ENCODE assay signal across 1 cellular context in genomic region chr2:47345584-47345913, GRCh38.
TF ChIP-seq lines count a peak whose summit lies in the region.

No MANE protein-coding gene starts in this region.

TF ChIP-seq in H1, 55 proteins besides CTCF, POLR2A, EP300 and RAD21:
- no peak for TF ChIP-seq TBP (IDR thresholded peaks at IDR 0.05; ENCODE audit: low read depth, low read length)
- TF ChIP-seq ASH2L (IDR thresholded peaks at IDR 0.05; ENCODE audit: low read length): peak; percentile 11
- no peak for TF ChIP-seq SIX5 (IDR thresholded peaks at IDR 0.05; ENCODE audit: low read depth, low read length)
- no peak for TF ChIP-seq POLR2AphosphoS5 (IDR thresholded peaks at IDR 0.05; ENCODE audit: low read depth, low read length)
- no peak for TF ChIP-seq PHF8 (conservative IDR thresholded peaks at IDR 0.05; ENCODE audit: low read depth, low read length)
- 0 out of 2 replicates have a peak, but pooled peaks have one; percentile 4 for TF ChIP-seq YY1 (IDR thresholded peaks at IDR 0.05; ENCODE audit: low read depth, low read length)
- TF ChIP-seq CHD2 (IDR thresholded peaks at IDR 0.05; ENCODE audit: low read length): no peak
- no peak for TF ChIP-seq GABPA (IDR thresholded peaks at IDR 0.05; ENCODE audit: borderline replicate concordance, insufficient read depth, low read length)
- no peak; the same call in 1 of the 2 replicates for TF ChIP-seq ATF2 (IDR thresholded peaks at IDR 0.05; ENCODE audit: low read length)
- peak; percentile 44; the same call in 1 of the 2 replicates for TF ChIP-seq CHD1 (IDR thresholded peaks at IDR 0.05; ENCODE audit: low read depth, low read length)
- no peak for TF ChIP-seq SRF (IDR thresholded peaks at IDR 0.05; ENCODE audit: low read depth, low read length)
- TF ChIP-seq SIRT6 (IDR thresholded peaks at IDR 0.05; ENCODE audit: low read length): no peak
- no peak; the same call in 1 of the 2 replicates for TF ChIP-seq GTF2F1 (IDR thresholded peaks at IDR 0.05; ENCODE audit: borderline replicate concordance, low read depth, low read length)
- no peak for TF ChIP-seq SUZ12 (IDR thresholded peaks at IDR 0.05; ENCODE audit: low read length)
- no peak for TF ChIP-seq MAX (IDR thresholded peaks at IDR 0.05)
- TF ChIP-seq TAF1 (IDR thresholded peaks at IDR 0.05; ENCODE audit: low read depth, low read length): no peak
- no peak for TF ChIP-seq SP1 (IDR thresholded peaks at IDR 0.05; ENCODE audit: low read depth, low read length)
- TF ChIP-seq CEBPB (IDR thresholded peaks at IDR 0.05; ENCODE audit: low read depth, low read length): no peak
- no peak for TF ChIP-seq NRF1 (IDR thresholded peaks at IDR 0.05; ENCODE audit: low read depth, low read length)
- no peak for TF ChIP-seq ATF3 (IDR thresholded peaks at IDR 0.05; ENCODE audit: insufficient read depth, low read depth, low read length)
- TF ChIP-seq CREB1 (IDR thresholded peaks at IDR 0.05): no peak
- no peak for TF ChIP-seq TEAD4 (IDR thresholded peaks at IDR 0.05; ENCODE audit: low read depth, low read length)
- TF ChIP-seq TAF7 (optimal IDR thresholded peaks at IDR 0.05; ENCODE audit: borderline replicate concordance, low read depth, low read length): no peak
- TF ChIP-seq ZNF274 (IDR thresholded peaks at IDR 0.05; ENCODE audit: borderline replicate concordance, extremely low read depth, low read length): no peak
- TF ChIP-seq CHD7 (IDR thresholded peaks at IDR 0.05; ENCODE audit: insufficient replicate concordance, low read length): peak; percentile 5
- TF ChIP-seq SP2 (IDR thresholded peaks at IDR 0.05; ENCODE audit: low read length): no peak
- no peak for TF ChIP-seq BCL11A (IDR thresholded peaks at IDR 0.05; ENCODE audit: low read depth in 2 of 2, low read length in 2 of 2)
- TF ChIP-seq RNF2 (IDR thresholded peaks at IDR 0.05; ENCODE audit: borderline replicate concordance, low read depth, low read length, missing control alignments, poor library complexity, severe bottlenecking): no peak
- TF ChIP-seq SP4 (IDR thresholded peaks at IDR 0.05; ENCODE audit: low read length): no peak
